ENCODE assay signal across 1 cellular context in genomic region chr19:48258350-48258749, GRCh38.
TF ChIP-seq lines count a peak whose summit lies in the region.

No MANE protein-coding gene starts in this region.

TF ChIP-seq in K562, 482 proteins besides CTCF, POLR2A, EP300 and RAD21 (continued from another document and continues in another):
- TF ChIP-seq PBX2 (CRISPR knock-in tag; IDR thresholded peaks at IDR 0.05; ENCODE audit: low read depth), result no peak
- TF ChIP-seq PBX2 (tag; conservative IDR thresholded peaks at IDR 0.05; ENCODE audit: low read depth), result peak; percentile 64
- TF ChIP-seq HDAC8 (tag; IDR thresholded peaks at IDR 0.05), result no peak
- TF ChIP-seq ETV6 (IDR thresholded peaks at IDR 0.05; ENCODE audit: borderline replicate concordance in 1 of 2, low read depth in 2 of 2, low read length in 1 of 2), result peak; percentile 42 to 79; a peak in 2 of 4 replicates
- TF ChIP-seq ETV6 (CRISPR knock-in tag; IDR thresholded peaks at IDR 0.05; ENCODE audit: borderline replicate concordance), result no peak
- no peak for TF ChIP-seq ZNF589 (CRISPR knock-in tag; IDR thresholded peaks at IDR 0.05; ENCODE audit: low read depth)
- no peak for TF ChIP-seq CREM (IDR thresholded peaks at IDR 0.05; ENCODE audit: low read depth)
- TF ChIP-seq POLR2B (IDR thresholded peaks at IDR 0.05; ENCODE audit: low read depth, partially characterized antibody), result peak; percentile 50
- peak; percentile 43; the same call in 1 of the 2 replicates for TF ChIP-seq ELF1 (tag; IDR thresholded peaks at IDR 0.05)
- TF ChIP-seq, protein P1, sequence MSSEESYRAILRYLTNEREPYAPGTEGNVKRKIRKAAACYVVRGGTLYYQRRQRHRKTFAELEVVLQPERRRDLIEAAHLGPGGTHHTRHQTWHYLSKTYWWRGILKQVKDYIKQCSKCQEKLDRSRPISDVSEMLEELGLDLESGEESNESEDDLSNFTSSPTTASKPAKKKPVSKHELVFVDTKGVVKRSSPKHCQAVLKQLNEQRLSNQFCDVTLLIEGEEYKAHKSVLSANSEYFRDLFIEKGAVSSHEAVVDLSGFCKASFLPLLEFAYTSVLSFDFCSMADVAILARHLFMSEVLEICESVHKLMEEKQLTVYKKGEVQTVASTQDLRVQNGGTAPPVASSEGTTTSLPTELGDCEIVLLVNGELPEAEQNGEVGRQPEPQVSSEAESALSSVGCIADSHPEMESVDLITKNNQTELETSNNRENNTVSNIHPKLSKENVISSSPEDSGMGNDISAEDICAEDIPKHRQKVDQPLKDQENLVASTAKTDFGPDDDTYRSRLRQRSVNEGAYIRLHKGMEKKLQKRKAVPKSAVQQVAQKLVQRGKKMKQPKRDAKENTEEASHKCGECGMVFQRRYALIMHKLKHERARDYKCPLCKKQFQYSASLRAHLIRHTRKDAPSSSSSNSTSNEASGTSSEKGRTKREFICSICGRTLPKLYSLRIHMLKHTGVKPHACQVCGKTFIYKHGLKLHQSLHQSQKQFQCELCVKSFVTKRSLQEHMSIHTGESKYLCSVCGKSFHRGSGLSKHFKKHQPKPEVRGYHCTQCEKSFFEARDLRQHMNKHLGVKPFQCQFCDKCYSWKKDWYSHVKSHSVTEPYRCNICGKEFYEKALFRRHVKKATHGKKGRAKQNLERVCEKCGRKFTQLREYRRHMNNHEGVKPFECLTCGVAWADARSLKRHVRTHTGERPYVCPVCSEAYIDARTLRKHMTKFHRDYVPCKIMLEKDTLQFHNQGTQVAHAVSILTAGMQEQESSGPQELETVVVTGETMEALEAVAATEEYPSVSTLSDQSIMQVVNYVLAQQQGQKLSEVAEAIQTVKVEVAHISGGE (CRISPR knock-in tag; IDR thresholded peaks at IDR 0.05), result no peak
- peak; percentile 32; the same call in 1 of the 2 replicates for TF ChIP-seq ARID1B (IDR thresholded peaks at IDR 0.05)
- no peak for TF ChIP-seq HNRNPLL (IDR thresholded peaks at IDR 0.05; ENCODE audit: low read depth, low read length, poor library complexity, severe bottlenecking)
- no peak for TF ChIP-seq OTX1 (CRISPR knock-in tag; IDR thresholded peaks at IDR 0.05)
- TF ChIP-seq CAMTA2 (CRISPR knock-in tag; conservative IDR thresholded peaks at IDR 0.05), result no peak
- TF ChIP-seq GABPA (tag; conservative IDR thresholded peaks at IDR 0.05; ENCODE audit: low read depth), result peak; percentile 50
- TF ChIP-seq, protein P2, sequence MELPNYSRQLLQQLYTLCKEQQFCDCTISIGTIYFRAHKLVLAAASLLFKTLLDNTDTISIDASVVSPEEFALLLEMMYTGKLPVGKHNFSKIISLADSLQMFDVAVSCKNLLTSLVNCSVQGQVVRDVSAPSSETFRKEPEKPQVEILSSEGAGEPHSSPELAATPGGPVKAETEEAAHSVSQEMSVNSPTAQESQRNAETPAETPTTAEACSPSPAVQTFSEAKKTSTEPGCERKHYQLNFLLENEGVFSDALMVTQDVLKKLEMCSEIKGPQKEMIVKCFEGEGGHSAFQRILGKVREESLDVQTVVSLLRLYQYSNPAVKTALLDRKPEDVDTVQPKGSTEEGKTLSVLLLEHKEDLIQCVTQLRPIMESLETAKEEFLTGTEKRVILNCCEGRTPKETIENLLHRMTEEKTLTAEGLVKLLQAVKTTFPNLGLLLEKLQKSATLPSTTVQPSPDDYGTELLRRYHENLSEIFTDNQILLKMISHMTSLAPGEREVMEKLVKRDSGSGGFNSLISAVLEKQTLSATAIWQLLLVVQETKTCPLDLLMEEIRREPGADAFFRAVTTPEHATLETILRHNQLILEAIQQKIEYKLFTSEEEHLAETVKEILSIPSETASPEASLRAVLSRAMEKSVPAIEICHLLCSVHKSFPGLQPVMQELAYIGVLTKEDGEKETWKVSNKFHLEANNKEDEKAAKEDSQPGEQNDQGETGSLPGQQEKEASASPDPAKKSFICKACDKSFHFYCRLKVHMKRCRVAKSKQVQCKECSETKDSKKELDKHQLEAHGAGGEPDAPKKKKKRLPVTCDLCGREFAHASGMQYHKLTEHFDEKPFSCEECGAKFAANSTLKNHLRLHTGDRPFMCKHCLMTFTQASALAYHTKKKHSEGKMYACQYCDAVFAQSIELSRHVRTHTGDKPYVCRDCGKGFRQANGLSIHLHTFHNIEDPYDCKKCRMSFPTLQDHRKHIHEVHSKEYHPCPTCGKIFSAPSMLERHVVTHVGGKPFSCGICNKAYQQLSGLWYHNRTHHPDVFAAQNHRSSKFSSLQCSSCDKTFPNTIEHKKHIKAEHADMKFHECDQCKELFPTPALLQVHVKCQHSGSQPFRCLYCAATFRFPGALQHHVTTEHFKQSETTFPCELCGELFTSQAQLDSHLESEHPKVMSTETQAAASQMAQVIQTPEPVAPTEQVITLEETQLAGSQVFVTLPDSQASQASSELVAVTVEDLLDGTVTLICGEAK (IDR thresholded peaks at IDR 0.05), result peak; percentile 66
- TF ChIP-seq, protein P2 (CRISPR knock-in tag; IDR thresholded peaks at IDR 0.05), result no peak
- TF ChIP-seq RFX5 (IDR thresholded peaks at IDR 0.05; ENCODE audit: low read depth, low read length), result no peak
- TF ChIP-seq ETV1 (tag; conservative IDR thresholded peaks at IDR 0.05; ENCODE audit: low read depth), result peak; percentile 81
- TF ChIP-seq CCAR2 (IDR thresholded peaks at IDR 0.05; ENCODE audit: low read depth, low read length), result no peak
- TF ChIP-seq JUND (IDR thresholded peaks at IDR 0.05; ENCODE audit: borderline replicate concordance, low read depth, low read length), result 0 out of 2 replicates have a peak, but pooled peaks have one; percentile 6
- TF ChIP-seq JUND (tag; IDR thresholded peaks at IDR 0.05; ENCODE audit: borderline replicate concordance, low read depth, low read length), result 0 out of 3 replicates have a peak, but pooled peaks have one; percentile 12
- peak in 1 of 2 experiments; percentile 52 for TF ChIP-seq AFF1 (IDR thresholded peaks at IDR 0.05; ENCODE audit: low read depth in 1 of 2, partially characterized antibody in 2 of 2)
- peak; percentile 57 for TF ChIP-seq SMARCA4 (IDR thresholded peaks at IDR 0.05)
- peak; percentile 93 for TF ChIP-seq SPI1 (IDR thresholded peaks at IDR 0.05; ENCODE audit: borderline replicate concordance, low read depth, low read length)
- TF ChIP-seq JUN (IDR thresholded peaks at IDR 0.05; ENCODE audit: borderline replicate concordance, low read depth, low read length), result no peak
- no peak for TF ChIP-seq JUN (CRISPR knock-in tag; IDR thresholded peaks at IDR 0.05; ENCODE audit: borderline replicate concordance)
- TF ChIP-seq MLLT1 (IDR thresholded peaks at IDR 0.05), result 0 out of 4 replicates have a peak, but pooled peaks of 1 of the 2 experiments have one; percentile 36
- TF ChIP-seq, protein P3, sequence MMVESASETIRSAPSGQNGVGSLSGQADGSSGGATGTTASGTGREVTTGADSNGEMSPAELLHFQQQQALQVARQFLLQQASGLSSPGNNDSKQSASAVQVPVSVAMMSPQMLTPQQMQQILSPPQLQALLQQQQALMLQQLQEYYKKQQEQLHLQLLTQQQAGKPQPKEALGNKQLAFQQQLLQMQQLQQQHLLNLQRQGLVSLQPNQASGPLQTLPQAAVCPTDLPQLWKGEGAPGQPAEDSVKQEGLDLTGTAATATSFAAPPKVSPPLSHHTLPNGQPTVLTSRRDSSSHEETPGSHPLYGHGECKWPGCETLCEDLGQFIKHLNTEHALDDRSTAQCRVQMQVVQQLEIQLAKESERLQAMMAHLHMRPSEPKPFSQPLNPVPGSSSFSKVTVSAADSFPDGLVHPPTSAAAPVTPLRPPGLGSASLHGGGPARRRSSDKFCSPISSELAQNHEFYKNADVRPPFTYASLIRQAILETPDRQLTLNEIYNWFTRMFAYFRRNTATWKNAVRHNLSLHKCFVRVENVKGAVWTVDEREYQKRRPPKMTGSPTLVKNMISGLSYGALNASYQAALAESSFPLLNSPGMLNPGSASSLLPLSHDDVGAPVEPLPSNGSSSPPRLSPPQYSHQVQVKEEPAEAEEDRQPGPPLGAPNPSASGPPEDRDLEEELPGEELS (CRISPR knock-in tag; IDR thresholded peaks at IDR 0.05; ENCODE audit: borderline replicate concordance), result no peak
- TF ChIP-seq SOX6 (IDR thresholded peaks at IDR 0.05), result peak; percentile 9; the same call in 1 of the 2 replicates
- peak; percentile 41 for TF ChIP-seq TAF9B (IDR thresholded peaks at IDR 0.05; ENCODE audit: partially characterized antibody)
- TF ChIP-seq SUPT5H (IDR thresholded peaks at IDR 0.05), result peak; percentile 60
- no peak for TF ChIP-seq PHTF2 (CRISPR knock-in tag; IDR thresholded peaks at IDR 0.05)
- TF ChIP-seq EP400 (IDR thresholded peaks at IDR 0.05), result peak; percentile 28; the same call in 1 of the 2 replicates
